In the genomic region with DNA sequence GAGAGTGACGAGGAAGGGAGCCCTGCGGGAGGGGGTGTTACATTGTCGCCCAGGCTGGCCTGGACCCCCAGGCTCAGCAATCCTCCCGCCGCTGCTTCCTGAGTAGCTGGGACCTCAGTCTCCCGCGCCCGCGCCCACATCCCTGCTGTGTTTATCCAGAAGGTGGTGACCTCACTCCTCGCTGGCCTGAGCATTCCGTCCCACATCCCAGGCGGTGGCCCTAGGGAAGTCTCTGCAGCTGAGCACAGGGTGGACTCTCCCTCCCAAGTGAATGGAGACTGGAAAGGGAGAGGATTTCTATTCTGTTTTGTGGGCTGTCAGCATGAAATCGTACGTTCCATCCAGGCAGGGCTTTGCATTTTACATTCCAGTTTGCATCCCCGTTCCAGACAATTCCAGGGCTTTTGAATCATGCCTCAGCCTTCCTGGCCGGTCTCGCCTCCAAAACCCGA, we compare ENCODE assay signal across 8 cellular contexts. TPM values are rescaled to one million over a fixed set of nuclear protein-coding genes. Genes with fewer than 3 reads are reported as not detected.
DNase-seq lines count a peak whose midpoint lies in the region; ATAC-seq lines count a peak whose summit lies in the region.

No MANE protein-coding gene starts in this region.

- H3K36me3 Mint-ChIP-seq in activated naive CD8-positive, alpha-beta T cell treated with anti-CD3 and anti-CD28 coated beads, Interleukin-2, amount 10 ng/mL, durations not matched to agents 7 days and 5 days, result peaks cover 38% of the 10 kb centered on the region

- H4K20me1 ChIP-seq in BLaER1 treated with 17β-estradiol and CSF1 and Interleukin-3, amounts not matched to agents 10 nM and 100 nM, result peaks cover 0 to 24% (median 6%) of the 10 kb centered on the region in 11 experiments; a peak in 8 of 22 replicates

- H3K4me3 Mint-ChIP-seq in activated naive CD8-positive, alpha-beta T cell treated with anti-CD3 and anti-CD28 coated beads, Interleukin-2, amount 10 ng/mL, durations not matched to agents 7 days and 5 days, result peak overlapping the region; percentile 92

- POLR2A ChIA-PET in activated naive CD8-positive, alpha-beta T cell treated with anti-CD3 and anti-CD28 coated beads, Interleukin-2, amount 10 ng/mL, durations not matched to agents 7 days and 5 days (lab: Charles Lee), result interaction anchor here (0.6 to 2.0 kb wide), 5 partner anchors 20 to 453 kb away, joined by 3 to 5 read pairs (median 4); a partner anchor contains a TSS

- H3K27ac ChIP-seq in BLaER1 treated with 17β-estradiol and CSF1 and Interleukin-3, amounts not matched to agents 10 nM and 100 nM, result peak overlapping the region in 2 of 11 experiments; percentile 84 to 87; a peak in 2 of 22 replicates

- peaks cover 16 to 33% (median 24%) of the 10 kb centered on the region in 11 experiments for H3K36me3 ChIP-seq in BLaER1 treated with 17β-estradiol and CSF1 and Interleukin-3, amounts not matched to agents 10 nM and 100 nM

- H3K4me1 Mint-ChIP-seq in activated naive CD8-positive, alpha-beta T cell treated with anti-CD3 and anti-CD28 coated beads, Interleukin-2, amount 10 ng/mL, durations not matched to agents 7 days and 5 days, result peaks cover 16% of the 10 kb centered on the region

- peaks cover 14 to 23% (median 18%) of the 10 kb centered on the region in 10 experiments; a peak in 19 of 20 replicates for H3K4me1 ChIP-seq in BLaER1 treated with 17β-estradiol and CSF1 and Interleukin-3, amounts not matched to agents 10 nM and 100 nM

- intact Hi-C loops in sciatic nerve (cut with DNase I), result no loop called here

- peak; percentile 16 for ATAC-seq in HG02970 (IDR thresholded peaks at IDR 0.05; ENCODE audit: low FRiP score, unreplicated experiment)
- ATAC-seq in activated naive CD8-positive, alpha-beta T cell treated with anti-CD3 and anti-CD28 coated beads, Interleukin-2, amount 10 ng/mL, durations not matched to agents 7 days and 5 days (ENCODE audit: low read depth), result no peak
- peak; percentile 66 for ATAC-seq in sciatic nerve
- ATAC-seq in GM21717 (IDR thresholded peaks at IDR 0.05; ENCODE audit: unreplicated experiment), result no peak

- H3K9me3 Mint-ChIP-seq in activated naive CD8-positive, alpha-beta T cell treated with anti-CD3 and anti-CD28 coated beads, Interleukin-2, amount 10 ng/mL, durations not matched to agents 7 days and 5 days, result peaks cover 23% of the 10 kb centered on the region

- peak overlapping the region; percentile 81 to 95 (median 90); a peak in 19 of 22 replicates for H3K9ac ChIP-seq in BLaER1 treated with 17β-estradiol and CSF1 and Interleukin-3, amounts not matched to agents 10 nM and 100 nM

- H3K27me3 Mint-ChIP-seq in activated naive CD8-positive, alpha-beta T cell treated with anti-CD3 and anti-CD28 coated beads, Interleukin-2, amount 10 ng/mL, durations not matched to agents 7 days and 5 days, result no peaks in the 10 kb centered on the region

- no peaks in the 10 kb centered on the region for H3K27me3 ChIP-seq in BLaER1 treated with 17β-estradiol and CSF1 and Interleukin-3, amounts not matched to agents 10 nM and 100 nM

- peaks cover 24 to 55% (median 44%) of the 10 kb centered on the region in 11 experiments for H3K9me3 ChIP-seq in BLaER1 treated with 17β-estradiol and CSF1 and Interleukin-3, amounts not matched to agents 10 nM and 100 nM (replicated peaks in 1 of 11)

- peak overlapping the region; percentile 85 for H3K27ac Mint-ChIP-seq in activated naive CD8-positive, alpha-beta T cell treated with anti-CD3 and anti-CD28 coated beads, Interleukin-2, amount 10 ng/mL, durations not matched to agents 7 days and 5 days

- no peak for DNase-seq in activated naive CD8-positive, alpha-beta T cell treated with anti-CD3 and anti-CD28 coated beads, Interleukin-2, amount 10 ng/mL, durations not matched to agents 7 days and 5 days
- DNase-seq in hepatic stellate cell (ENCODE audit: low spot score) (peak; percentile 55), sciatic nerve (ENCODE audit: low spot score) (peak; percentile 72), GDM1 (lab: John Stamatoyannopoulos, UW) (no peak), NCI-H524 (lab: John Stamatoyannopoulos, UW) (no peak)

- peak overlapping the region; percentile 57 to 81 (median 64); a peak in 21 of 22 replicates for H3K4me2 ChIP-seq in BLaER1 treated with 17β-estradiol and CSF1 and Interleukin-3, amounts not matched to agents 10 nM and 100 nM

- peak overlapping the region; percentile 71 to 99 (median 94); a peak in 17 of 20 replicates for H3K4me3 ChIP-seq in BLaER1 treated with 17β-estradiol and CSF1 and Interleukin-3, amounts not matched to agents 10 nM and 100 nM

RNA-seq across cellular contexts. Expression of a gene that starts 0.4 kb away (rescaled TPM):
- total RNA-seq in activated naive CD8-positive, alpha-beta T cell treated with anti-CD3 and anti-CD28 coated beads, Interleukin-2, amount 10 ng/mL, durations not matched to agents 7 days and 5 days, result 10 to 100 TPM; 16.2 to 17.4 TPM
- total RNA-seq in sciatic nerve, result 17.1 TPM

RNA-seq across cellular contexts. Expression of a gene that starts 29.0 kb away (rescaled TPM):
- 10 to 100 TPM; 28.5 to 29.1 TPM for total RNA-seq in activated naive CD8-positive, alpha-beta T cell treated with anti-CD3 and anti-CD28 coated beads, Interleukin-2, amount 10 ng/mL, durations not matched to agents 7 days and 5 days
- total RNA-seq in sciatic nerve, result 16.1 TPM

RNA-seq across cellular contexts. Expression of a gene that starts 37.2 kb away (rescaled TPM):
- 10 to 100 TPM; 14.5 to 17.2 TPM for total RNA-seq in activated naive CD8-positive, alpha-beta T cell treated with anti-CD3 and anti-CD28 coated beads, Interleukin-2, amount 10 ng/mL, durations not matched to agents 7 days and 5 days
- 10.4 TPM for total RNA-seq in sciatic nerve

Comparison
In these comparisons a context has a peak if more than half of its experiments do, and no peak if none do; other contexts are left out.
1. ATAC-seq: peak in HG02970 (single experiment) and sciatic nerve (single experiment); none in activated naive CD8-positive, alpha-beta T cell treated with anti-CD3 and anti-CD28 coated beads, Interleukin-2, amount 10 ng/mL, durations not matched to agents 7 days and 5 days (single experiment) and GM21717 (single experiment).
2. DNase-seq: peak in hepatic stellate cell (single experiment) and sciatic nerve (single experiment); none in activated naive CD8-positive, alpha-beta T cell treated with anti-CD3 and anti-CD28 coated beads, Interleukin-2, amount 10 ng/mL, durations not matched to agents 7 days and 5 days (single experiment), GDM1 (single experiment) and NCI-H524 (0 of 2).